In genomic region chr19:1057185-1057857, GRCh38 we compare ENCODE assay signal across 9 cellular contexts. TPM values are rescaled to one million over a fixed set of nuclear protein-coding genes. Genes with fewer than 3 reads are reported as not detected.
DNase-seq lines count a peak whose midpoint lies in the region; ATAC-seq and TF ChIP-seq lines count a peak whose summit lies in the region.
"Had no signal": no experiment of that assay in that cellular context is flagged by ENCODE, and none has a peak within 500 bp of the region (broad histone marks: within the 10 kb centered on the region; RNA-seq: fewer than 3 reads in every experiment).

No MANE protein-coding gene starts in this region.

- H3K4me1 Mint-ChIP-seq in activated T-cell treated with anti-CD3 and anti-CD28 coated beads, Interleukin-2, amount 50 U/mL, for 72 hours (ENCODE audit: low read depth): peaks cover 13% of the 10 kb centered on the region
- peaks cover 13% of the 10 kb centered on the region for H3K4me1 Mint-ChIP-seq in nephron progenitor cell

- TF ChIP-seq CTCF in Loucy (conservative IDR thresholded peaks at IDR 0.05; ENCODE audit: low read length) (peak; percentile 29; the same call in 1 of the 2 replicates), lower lobe of right lung (IDR thresholded peaks at IDR 0.05) (peak; percentile 26), nephron progenitor cell (IDR thresholded peaks at IDR 0.05) (no peak)

- H3K4me3 ChIP-seq in Loucy (ENCODE audit: low read length, poor library complexity, severe bottlenecking) (no peak overlapping the region), lower lobe of right lung (no peak overlapping the region)

- DNase-seq in EL: peak; percentile 48
- DNase-seq in activated T-cell treated with anti-CD3 and anti-CD28 coated beads, Interleukin-2, amount 50 U/mL, for 72 hours: peak in 1 of 2 donors; percentile 39
- no peak for DNase-seq in lower lobe of right lung
- DNase-seq in nephron progenitor cell: no peak

- no peak overlapping the region for H3K4me2 ChIP-seq in Loucy (ENCODE audit: low read depth, low read length, poor library complexity, severe bottlenecking)

- H3K36me3 Mint-ChIP-seq in activated T-cell treated with anti-CD3 and anti-CD28 coated beads, Interleukin-2, amount 50 U/mL, for 72 hours (ENCODE audit: insufficient read depth in 2 of 2): peaks cover 9 to 20% of the 10 kb centered on the region in 2 donors
- H3K36me3 Mint-ChIP-seq in nephron progenitor cell (ENCODE audit: low read depth): no peaks in the 10 kb centered on the region

- H4K20me1 ChIP-seq in Loucy (ENCODE audit: insufficient read depth, low read length, poor library complexity, severe bottlenecking): no peaks in the 10 kb centered on the region

- intact Hi-C loops in lower lobe of right lung (cut with DNase I): no loop called here

- H3K27me3 ChIP-seq in Loucy (ENCODE audit: insufficient read depth, low read length, poor library complexity, severe bottlenecking) (no peaks in the 10 kb centered on the region), lower lobe of right lung (ENCODE audit: low read depth) (no peaks in the 10 kb centered on the region)

- H3K9me2 ChIP-seq in Loucy (replicated peaks; ENCODE audit: low read depth, low read length): no peaks in the 10 kb centered on the region

- H2AFZ ChIP-seq in Loucy (ENCODE audit: low read length): no peak overlapping the region

- H3K27ac ChIP-seq in lower lobe of right lung: no peak overlapping the region
- H3K27ac ChIP-seq: epithelial cell of prostate had no signal

- no peak overlapping the region for H3K4me3 Mint-ChIP-seq in activated T-cell treated with anti-CD3 and anti-CD28 coated beads, Interleukin-2, amount 50 U/mL, for 72 hours
- no peak overlapping the region for H3K4me3 Mint-ChIP-seq in nephron progenitor cell

- peak overlapping the region; percentile 87 for H3K27ac Mint-ChIP-seq in activated T-cell treated with anti-CD3 and anti-CD28 coated beads, Interleukin-2, amount 50 U/mL, for 72 hours
- no peak overlapping the region for H3K27ac Mint-ChIP-seq in nephron progenitor cell

- H3K9ac ChIP-seq in Loucy (ENCODE audit: low read depth, low read length, poor library complexity, severe bottlenecking): no peak overlapping the region

- H3K27me3 Mint-ChIP-seq in activated T-cell treated with anti-CD3 and anti-CD28 coated beads, Interleukin-2, amount 50 U/mL, for 72 hours (ENCODE audit: low read depth): no peaks in the 10 kb centered on the region
- peaks cover 6% of the 10 kb centered on the region for H3K27me3 Mint-ChIP-seq in nephron progenitor cell (ENCODE audit: low read depth, poor library complexity)

- H3F3A ChIP-seq in Loucy (ENCODE audit: low read depth): no peaks in the 10 kb centered on the region

- no peaks in the 10 kb centered on the region for H3K9me3 Mint-ChIP-seq in activated T-cell treated with anti-CD3 and anti-CD28 coated beads, Interleukin-2, amount 50 U/mL, for 72 hours
- H3K9me3 Mint-ChIP-seq in nephron progenitor cell: no peaks in the 10 kb centered on the region

- H3K9me3 ChIP-seq in Loucy (ENCODE audit: insufficient read depth, low read depth, low read length) (peaks cover 25% of the 10 kb centered on the region; the same call in 1 of the 2 replicates), lower lobe of right lung (peaks cover 20% of the 10 kb centered on the region)

- peak; percentile 68 to 70 for ATAC-seq in activated T-cell treated with anti-CD3 and anti-CD28 coated beads, Interleukin-2, amount 50 U/mL, for 72 hours (replicated peaks in 1 of 2)
- ATAC-seq in lower lobe of right lung (peak; percentile 30 to 66), HG03139 (IDR thresholded peaks at IDR 0.05; ENCODE audit: unreplicated experiment) (no peak), HG03108 (IDR thresholded peaks at IDR 0.05; ENCODE audit: unreplicated experiment) (no peak), HG03460 (IDR thresholded peaks at IDR 0.05; ENCODE audit: unreplicated experiment) (no peak)

- H3K4me1 ChIP-seq in Loucy (ENCODE audit: insufficient read depth, low read length, poor library complexity, severe bottlenecking) (no peaks in the 10 kb centered on the region), lower lobe of right lung (no peaks in the 10 kb centered on the region)

- no peaks in the 10 kb centered on the region for H3K79me2 ChIP-seq in Loucy (ENCODE audit: insufficient read depth, low read length)

- no peaks in the 10 kb centered on the region for H3K36me3 ChIP-seq in Loucy (ENCODE audit: insufficient read depth, low read length)
- H3K36me3 ChIP-seq in lower lobe of right lung: peaks cover 6% of the 10 kb centered on the region

RNA-seq across cellular contexts. Expression of gene ARHGAP45, which starts 9.6 kb away (rescaled TPM):
- 100 to 1,000 TPM; 235 to 236 TPM for total RNA-seq in activated T-cell treated with anti-CD3 and anti-CD28 coated beads, Interleukin-2, amount 50 U/mL, for 72 hours
- total RNA-seq in lower lobe of right lung: 83.5 TPM

RNA-seq across cellular contexts. Expression of gene ABCA7, which starts 17.4 kb away (rescaled TPM):
- 10 to 100 TPM; 34.3 to 37.1 TPM for total RNA-seq in activated T-cell treated with anti-CD3 and anti-CD28 coated beads, Interleukin-2, amount 50 U/mL, for 72 hours
- 53.3 TPM for total RNA-seq in lower lobe of right lung

RNA-seq across cellular contexts. Expression of gene CNN2, which starts 30.9 kb away (rescaled TPM):
- total RNA-seq in activated T-cell treated with anti-CD3 and anti-CD28 coated beads, Interleukin-2, amount 50 U/mL, for 72 hours: 100 to 1,000 TPM in 1 of 2 donors, 10 to 100 TPM in 1; 98.9 to 124 TPM
- 158 TPM for total RNA-seq in lower lobe of right lung

RNA-seq across cellular contexts. Expression of gene RNU6-2, which starts 36.0 kb away (rescaled TPM):
- total RNA-seq in activated T-cell treated with anti-CD3 and anti-CD28 coated beads, Interleukin-2, amount 50 U/mL, for 72 hours: not detected
- not detected for total RNA-seq in lower lobe of right lung

RNA-seq across cellular contexts. Expression of gene TMEM259, which starts 36.4 kb away (rescaled TPM):
- 100 to 1,000 TPM; 125 to 127 TPM for total RNA-seq in activated T-cell treated with anti-CD3 and anti-CD28 coated beads, Interleukin-2, amount 50 U/mL, for 72 hours
- 159 TPM for total RNA-seq in lower lobe of right lung

Comparison
In these comparisons a context has a peak if more than half of its experiments do, and no peak if none do; other contexts are left out.
1. ATAC-seq: peak in activated T-cell treated with anti-CD3 and anti-CD28 coated beads, Interleukin-2, amount 50 U/mL, for 72 hours (2 of 2) and lower lobe of right lung (2 of 2); none in HG03139 (single experiment), HG03108 (single experiment) and HG03460 (single experiment).